ENCODE assay signal across 23 cellular contexts in genomic region chr14:75689012-75689411, GRCh38. TPM values are rescaled to one million over a fixed set of nuclear protein-coding genes. Genes with fewer than 3 reads are reported as not detected.
DNase-seq lines count a peak whose midpoint lies in the region; ATAC-seq, FAIRE-seq and TF ChIP-seq lines count a peak whose summit lies in the region.
"Had no signal": no experiment of that assay in that cellular context is flagged by ENCODE, and none has a peak within 500 bp of the region (broad histone marks: within the 10 kb centered on the region; RNA-seq: fewer than 3 reads in every experiment).

No MANE protein-coding gene starts in this region.

- no peaks in the 10 kb centered on the region for H3K9me3 ChIP-seq in astrocyte (ENCODE audit: insufficient read depth, low read depth, low read length)
- H3K9me3 ChIP-seq in gastrocnemius medialis, result no peaks in the 10 kb centered on the region
- no peaks in the 10 kb centered on the region for H3K9me3 ChIP-seq in OCI-LY7 (ENCODE audit: low read length)
- H3K9me3 ChIP-seq: tibial nerve had no signal

- no peaks in the 10 kb centered on the region for H3K27me3 Mint-ChIP-seq in astrocyte (ENCODE audit: low read depth, unreplicated experiment)
- no peaks in the 10 kb centered on the region for H3K27me3 Mint-ChIP-seq in naive thymus-derived CD8-positive, alpha-beta T cell
- H3K27me3 Mint-ChIP-seq: stimulated activated naive B cell treated with anti-CD40 and anti-IgM and Interleukin-4, amounts not matched to agents 10 μg/mL and 1 μg/mL and 100 μg/mL, for 72 hours had no signal

- no peak for TF ChIP-seq POLR2A in gastrocnemius medialis (IDR thresholded peaks at IDR 0.05)

- H3K79me2 ChIP-seq in astrocyte (ENCODE audit: insufficient read depth, low read length) (no peaks in the 10 kb centered on the region), OCI-LY7 (ENCODE audit: insufficient read depth, low read depth, low read length) (no peaks in the 10 kb centered on the region)

- BruUV-seq in OCI-LY7 (replicated peaks; lab: Mats Ljungman, UMichigan), result no TSS peak

- H3K27ac Mint-ChIP-seq in astrocyte (ENCODE audit: unreplicated experiment), result no peak overlapping the region
- no peak overlapping the region for H3K27ac Mint-ChIP-seq in naive thymus-derived CD8-positive, alpha-beta T cell
- H3K27ac Mint-ChIP-seq: stimulated activated naive B cell treated with anti-CD40 and anti-IgM and Interleukin-4, amounts not matched to agents 10 μg/mL and 1 μg/mL and 100 μg/mL, for 72 hours had no signal

- no peak overlapping the region for H3K4me3 Mint-ChIP-seq in astrocyte (ENCODE audit: unreplicated experiment)
- H3K4me3 Mint-ChIP-seq in naive thymus-derived CD8-positive, alpha-beta T cell, result no peak overlapping the region
- H3K4me3 Mint-ChIP-seq: neural crest cell; stimulated activated naive B cell treated with anti-CD40 and anti-IgM and Interleukin-4, amounts not matched to agents 10 μg/mL and 1 μg/mL and 100 μg/mL, for 72 hours had no signal

- no peaks in the 10 kb centered on the region for H3K9me2 ChIP-seq in OCI-LY7 (ENCODE audit: insufficient read depth, low read length)

- no peaks in the 10 kb centered on the region for H3K27me3 ChIP-seq in astrocyte (ENCODE audit: insufficient read depth, low read length)
- no peaks in the 10 kb centered on the region for H3K27me3 ChIP-seq in gastrocnemius medialis
- H3K27me3 ChIP-seq: BLaER1 treated with 17β-estradiol and CSF1 and Interleukin-3, amounts not matched to agents 10 nM and 100 nM; tibial nerve had no signal

- H3K27ac ChIP-seq in astrocyte (ENCODE audit: low read depth, low read length), result no peak overlapping the region
- no peak overlapping the region for H3K27ac ChIP-seq in gastrocnemius medialis
- H3K27ac ChIP-seq in OCI-LY7 (ENCODE audit: low read depth, low read length, poor library complexity, severe bottlenecking), result no peak overlapping the region
- H3K27ac ChIP-seq: BLaER1 treated with 17β-estradiol and CSF1 and Interleukin-3, amounts not matched to agents 10 nM and 100 nM; tibial nerve had no signal

- no peak overlapping the region for H3K9ac ChIP-seq in astrocyte (ENCODE audit: low read length)
- H3K9ac ChIP-seq: BLaER1 treated with 17β-estradiol and CSF1 and Interleukin-3, amounts not matched to agents 10 nM and 100 nM had no signal

- H3K4me2 ChIP-seq in astrocyte (ENCODE audit: low read length), result no peak overlapping the region
- no peak overlapping the region for H3K4me2 ChIP-seq in OCI-LY7 (ENCODE audit: low read length)
- H3K4me2 ChIP-seq: BLaER1 treated with 17β-estradiol and CSF1 and Interleukin-3, amounts not matched to agents 10 nM and 100 nM had no signal

- TF ChIP-seq CTCF in astrocyte (IDR thresholded peaks at IDR 0.05; ENCODE audit: insufficient read depth, low read depth, low read length) (no peak), gastrocnemius medialis (IDR thresholded peaks at IDR 0.05 in 4 of 5, conservative IDR thresholded peaks at IDR 0.05 in 1 of 5) (no peak), GM13976 (IDR thresholded peaks at IDR 0.05; ENCODE audit: borderline replicate concordance, control extremely low read depth, extremely low read depth, insufficient read depth, missing control alignments) (no peak), OCI-LY7 (conservative IDR thresholded peaks at IDR 0.05; ENCODE audit: low read length) (no peak)

- in situ Hi-C loops in gastrocnemius medialis (cut with MboI; ENCODE audit: low sequenced_read_pairs in 4 of 4) (no loop called here), GM13976 (cut with MboI; ENCODE audit: low sequenced_read_pairs, unreplicated experiment) (no loop called here)

- ATAC-seq in Right ventricle myocardium superior (ENCODE audit: poor library complexity) (peak; percentile 71), gastrocnemius medialis (peak; percentile 52 to 61), GM21717 (IDR thresholded peaks at IDR 0.05; ENCODE audit: unreplicated experiment) (no peak)
- ATAC-seq in naive thymus-derived CD8-positive, alpha-beta T cell, result no peak
- ATAC-seq: K562; PC-3; SK-N-SH treated with all-trans-retinoic acid at 6 μM for 48 hours; stimulated activated naive B cell treated with anti-CD40 and anti-IgM and Interleukin-4, amounts not matched to agents 10 μg/mL and 1 μg/mL and 100 μg/mL, for 72 hours had no signal

- CTCF ChIA-PET in OCI-LY7 (lab: Charles Lee; ENCODE audit: unreplicated experiment), result no interaction called here

- H4K20me1 ChIP-seq in astrocyte (ENCODE audit: insufficient read depth, low read length), result no peaks in the 10 kb centered on the region
- no peaks in the 10 kb centered on the region for H4K20me1 ChIP-seq in OCI-LY7 (ENCODE audit: insufficient read depth, low read length)
- H4K20me1 ChIP-seq: BLaER1 treated with 17β-estradiol and CSF1 and Interleukin-3, amounts not matched to agents 10 nM and 100 nM had no signal

- no peak overlapping the region for H3K4me3 ChIP-seq in astrocyte (ENCODE audit: insufficient read depth, low read depth, low read length)
- H3K4me3 ChIP-seq in gastrocnemius medialis, result no peak overlapping the region
- no peak overlapping the region for H3K4me3 ChIP-seq in OCI-LY7 (ENCODE audit: low read depth, low read length, poor library complexity, severe bottlenecking)
- H3K4me3 ChIP-seq: BLaER1 treated with 17β-estradiol and CSF1 and Interleukin-3, amounts not matched to agents 10 nM and 100 nM; K562; tibial nerve had no signal

- H3K9me3 Mint-ChIP-seq in astrocyte (ENCODE audit: unreplicated experiment), result no peaks in the 10 kb centered on the region
- H3K9me3 Mint-ChIP-seq in naive thymus-derived CD8-positive, alpha-beta T cell, result peaks cover 0 to 9% (median 0%) of the 10 kb centered on the region in 9 donors
- H3K9me3 Mint-ChIP-seq: neural crest cell had no signal

- H2AFZ ChIP-seq in astrocyte (ENCODE audit: low read depth, low read length) (no peak overlapping the region), OCI-LY7 (ENCODE audit: low read length) (no peak overlapping the region)

- DNase-seq in GM04504 (ENCODE audit: low read depth), result peak; percentile 73
- DNase-seq in astrocyte (ENCODE audit: low read depth), result peak; percentile 26
- peak; percentile 64 for DNase-seq in Right ventricle myocardium superior
- peak; percentile 11 to 51 for DNase-seq in gastrocnemius medialis
- DNase-seq in naive thymus-derived CD8-positive, alpha-beta T cell, result no peak
- no peak for DNase-seq in GM13976 (ENCODE audit: low spot score)
- DNase-seq in OCI-LY7 (ENCODE audit: low spot score), result no peak
- DNase-seq: activated CD4-positive, alpha-beta T cell treated with anti-CD3 and anti-CD28 coated beads for 48 hours; activated CD8-positive, alpha-beta memory T cell treated with anti-CD3 and anti-CD28 coated beads, Interleukin-2, amount 50 U/mL, for 4 hours; activated gamma-delta T cell; head of caudate nucleus; NCI-H1092 treated with DMSO at 0.1 percent for 48 hours; NCI-H2107; PC-3; stimulated activated CD4-positive, alpha-beta T cell treated with anti-CD3 and anti-CD28 coated beads, Interleukin-15, amount 100 ng/mL, for 24 hours; stimulated activated naive B cell treated with anti-CD40 and anti-IgM and Interleukin-4, amounts not matched to agents 10 μg/mL and 1 μg/mL and 100 μg/mL, for 72 hours had no signal

- peaks cover 7% of the 10 kb centered on the region for H3K4me1 Mint-ChIP-seq in astrocyte (ENCODE audit: low read depth, unreplicated experiment)
- H3K4me1 Mint-ChIP-seq in naive thymus-derived CD8-positive, alpha-beta T cell, result no peaks in the 10 kb centered on the region
- H3K4me1 Mint-ChIP-seq: neural crest cell; stimulated activated naive B cell treated with anti-CD40 and anti-IgM and Interleukin-4, amounts not matched to agents 10 μg/mL and 1 μg/mL and 100 μg/mL, for 72 hours had no signal

- peaks cover 31% of the 10 kb centered on the region for H3K36me3 Mint-ChIP-seq in astrocyte (ENCODE audit: low read depth, unreplicated experiment)
- peaks cover 19 to 61% (median 48%) of the 10 kb centered on the region in 3 donors for H3K36me3 Mint-ChIP-seq in naive thymus-derived CD8-positive, alpha-beta T cell

- intact Hi-C loops in Right ventricle myocardium superior (cut with DNase I), result no loop called here
- intact Hi-C loops in gastrocnemius medialis (cut with DNase I; ENCODE audit: low total_unique reads), result no loop called here
- intact Hi-C loops in OCI-LY7 (cut with micrococcal nuclease; ENCODE audit: unreplicated experiment), result no loop called here

- no peak for FAIRE-seq in astrocyte (lab: Jason Lieb, UNC)
- FAIRE-seq: colon, K562 had no signal

- H3K36me3 ChIP-seq in astrocyte (ENCODE audit: insufficient read depth, low read length), result peaks cover 13% of the 10 kb centered on the region
- peaks cover 2 to 20% of the 10 kb centered on the region in 2 donors for H3K36me3 ChIP-seq in gastrocnemius medialis
- H3K36me3 ChIP-seq in OCI-LY7 (ENCODE audit: insufficient read depth, low read length), result peaks cover 59% of the 10 kb centered on the region

- H3K4me1 ChIP-seq in astrocyte (ENCODE audit: insufficient read depth, low read length) (no peaks in the 10 kb centered on the region), gastrocnemius medialis (no peaks in the 10 kb centered on the region), OCI-LY7 (ENCODE audit: insufficient read depth, low read length, poor library complexity, severe bottlenecking) (no peaks in the 10 kb centered on the region)
- H3K4me1 ChIP-seq: BLaER1 treated with 17β-estradiol and CSF1 and Interleukin-3, amounts not matched to agents 10 nM and 100 nM; tibial nerve had no signal

- POLR2A ChIA-PET in naive thymus-derived CD8-positive, alpha-beta T cell (lab: Charles Lee), result no interaction called here
- POLR2A ChIA-PET in OCI-LY7 (lab: Charles Lee), result no interaction called here

RNA-seq across cellular contexts. Expression of gene TTLL5, which starts 28.0 kb away (rescaled TPM):
- total RNA-seq in astrocyte (24.0 and 27.9 TPM in 2 replicates), Right ventricle myocardium superior (15.1 TPM), gastrocnemius medialis (10 to 100 TPM in 3 of 4 donors, 1 to 10 TPM in 1; 9.1 to 36.0 (median 16.4) TPM), OCI-LY7 (2022) (52.7 and 55.6 TPM in 2 replicates)
- 10 to 100 TPM; 17.2 to 19.2 TPM for total RNA-seq in naive thymus-derived CD8-positive, alpha-beta T cell
- 10 to 100 TPM in 1 of 3 donors, 1 to 10 TPM in 2; 5.9 to 12.1 (median 8.8) TPM for polyA plus RNA-seq in naive thymus-derived CD8-positive, alpha-beta T cell
- total RNA-seq in OCI-LY7 (2014; rRNA removed; shearing (Covaris generic)), result 34.3 and 37.4 TPM in 2 replicates

RNA-seq across cellular contexts. Expression of gene ERG28, which starts 28.3 kb away (rescaled TPM):
- total RNA-seq in astrocyte (22.2 and 23.1 TPM in 2 replicates), Right ventricle myocardium superior (5.9 TPM), gastrocnemius medialis (1 to 10 TPM; 3.7 to 6.4 (median 4.7) TPM), OCI-LY7 (2022) (22.8 and 24.0 TPM in 2 replicates)
- 10 to 100 TPM; 11.7 to 12.7 TPM for total RNA-seq in naive thymus-derived CD8-positive, alpha-beta T cell
- polyA plus RNA-seq in naive thymus-derived CD8-positive, alpha-beta T cell, result 10 to 100 TPM; 27.0 to 34.2 (median 29.4) TPM
- 9.8 and 10.6 TPM in 2 replicates for total RNA-seq in OCI-LY7 (2014; rRNA removed; shearing (Covaris generic))

Comparison
In these comparisons a context has a peak if more than half of its experiments do, and no peak if none do; other contexts are left out.
1. DNase-seq: peak in GM04504 (single experiment), astrocyte (single experiment), Right ventricle myocardium superior (single experiment) and gastrocnemius medialis (2 of 2); none in naive thymus-derived CD8-positive, alpha-beta T cell (0 of 10), GM13976 (single experiment) and OCI-LY7 (single experiment).
2. ATAC-seq: peak in Right ventricle myocardium superior (single experiment) and gastrocnemius medialis (2 of 2); none in naive thymus-derived CD8-positive, alpha-beta T cell (0 of 2) and GM21717 (single experiment).